23 cellular contexts compared by ENCODE assay signal in genomic region chr3:165983284-165983683, GRCh38.
A peak's percentile ranks its signal among the peaks of the same experiment; 100 is the strongest.
DNase-seq lines count a peak whose midpoint lies in the region; ATAC-seq, FAIRE-seq and TF ChIP-seq lines count a peak whose summit lies in the region.
"Had no signal": no experiment of that assay in that cellular context is flagged by ENCODE, and none has a peak within 500 bp of the region (broad histone marks: within the 10 kb centered on the region; RNA-seq: fewer than 3 reads in every experiment).

No MANE protein-coding gene starts in this region.

- no peak overlapping the region for H3K4me3 ChIP-seq in fibroblast of villous mesenchyme (ENCODE audit: low read depth, low read length)
- H3K4me3 ChIP-seq: esophagus squamous epithelium, suprapubic skin had no signal

- DNase-seq in DMS53 (lab: John Stamatoyannopoulos, UW) = peak; percentile 7
- no peak for DNase-seq in DMS53 treated with DMSO at 0.1 percent for 48 hours (lab: John Stamatoyannopoulos, UW; ENCODE audit: unreplicated experiment)
- DNase-seq in astrocyte of the hippocampus (ENCODE audit: low read depth, low spot score) = peak; percentile 4
- peak; percentile 3 for DNase-seq in fibroblast of villous mesenchyme (ENCODE audit: low read depth)
- peak; percentile 2 for DNase-seq in urothelium cell line (ENCODE audit: low spot score)
- DNase-seq in activated T-helper 2 cell treated with anti-CD3 and anti-CD28 coated beads, Interferon-gamma antibody, Interleukin-2, Interleukin-4, amounts not matched to agents 10 μg/mL and 5 μg/mL and 100 μg/mL, durations not matched to agents 14 hours and 24 hours and 36 hours (ENCODE audit: low spot score) = no peak
- DNase-seq in superior temporal gyrus (ENCODE audit: extremely low spot score) = no peak
- DNase-seq: activated CD4-positive, alpha-beta T cell treated with anti-CD3 and anti-CD28 coated beads, Interleukin-2, amount 50 U/mL, for 4 hours; activated naive CD4-positive, alpha-beta T cell; aorta; BE2C; esophagus squamous epithelium; islet precursor cell; MM.1S; stimulated activated CD4-positive, alpha-beta T cell treated with anti-CD3 and anti-CD28 coated beads, Interleukin-4, amount 100 ng/mL, for 4 hours; T-cell had no signal

- no peak overlapping the region for H3K27ac Mint-ChIP-seq in activated T-helper 2 cell treated with anti-CD3 and anti-CD28 coated beads, Interferon-gamma antibody, Interleukin-2, Interleukin-4, amounts not matched to agents 10 μg/mL and 5 μg/mL and 100 μg/mL, durations not matched to agents 14 hours and 24 hours and 36 hours
- H3K27ac Mint-ChIP-seq: dendritic cell treated with granulocyte-macrophage colony-stimulating factor and Interleukin-4, amounts not matched to agents 40 ng/mL and 50 ng/mL, for 4 days; mesothelial cell of epicardium; nephron; T-cell had no signal

- no peaks in the 10 kb centered on the region for H3K4me1 Mint-ChIP-seq in activated T-helper 2 cell treated with anti-CD3 and anti-CD28 coated beads, Interferon-gamma antibody, Interleukin-2, Interleukin-4, amounts not matched to agents 10 μg/mL and 5 μg/mL and 100 μg/mL, durations not matched to agents 14 hours and 24 hours and 36 hours (ENCODE audit: low read depth)
- H3K4me1 Mint-ChIP-seq: mesothelial cell of epicardium, nephron, T-cell had no signal

- H3K27me3 Mint-ChIP-seq in activated T-helper 2 cell treated with anti-CD3 and anti-CD28 coated beads, Interferon-gamma antibody, Interleukin-2, Interleukin-4, amounts not matched to agents 10 μg/mL and 5 μg/mL and 100 μg/mL, durations not matched to agents 14 hours and 24 hours and 36 hours (ENCODE audit: low read depth) = no peaks in the 10 kb centered on the region
- H3K27me3 Mint-ChIP-seq: dendritic cell treated with granulocyte-macrophage colony-stimulating factor and Interleukin-4, amounts not matched to agents 40 ng/mL and 50 ng/mL, for 4 days; T-cell had no signal

- no peak for FAIRE-seq in urothelium cell line (lab: Jason Lieb, UNC)
- FAIRE-seq: G401.6, HepG2 had no signal

- TF ChIP-seq CTCF in fibroblast of villous mesenchyme (IDR thresholded peaks at IDR 0.05; ENCODE audit: insufficient read depth, low read depth, low read length) = no peak

- intact Hi-C loops in activated T-helper 2 cell treated with anti-CD3 and anti-CD28 coated beads, Interferon-gamma antibody, Interleukin-2, Interleukin-4, amounts not matched to agents 10 μg/mL and 5 μg/mL and 100 μg/mL, durations not matched to agents 14 hours and 24 hours and 36 hours (cut with micrococcal nuclease) = no loop called here

- no peaks in the 10 kb centered on the region for H3K36me3 Mint-ChIP-seq in activated T-helper 2 cell treated with anti-CD3 and anti-CD28 coated beads, Interferon-gamma antibody, Interleukin-2, Interleukin-4, amounts not matched to agents 10 μg/mL and 5 μg/mL and 100 μg/mL, durations not matched to agents 14 hours and 24 hours and 36 hours (ENCODE audit: low read depth)
- H3K36me3 Mint-ChIP-seq: mesothelial cell of epicardium, T-cell had no signal

- peaks cover 11% of the 10 kb centered on the region for H3K9me3 Mint-ChIP-seq in activated T-helper 2 cell treated with anti-CD3 and anti-CD28 coated beads, Interferon-gamma antibody, Interleukin-2, Interleukin-4, amounts not matched to agents 10 μg/mL and 5 μg/mL and 100 μg/mL, durations not matched to agents 14 hours and 24 hours and 36 hours
- H3K9me3 Mint-ChIP-seq: dendritic cell treated with granulocyte-macrophage colony-stimulating factor and Interleukin-4, amounts not matched to agents 40 ng/mL and 50 ng/mL, for 4 days; mesothelial cell of epicardium; nephron had no signal

- no peak overlapping the region for H3K4me3 Mint-ChIP-seq in activated T-helper 2 cell treated with anti-CD3 and anti-CD28 coated beads, Interferon-gamma antibody, Interleukin-2, Interleukin-4, amounts not matched to agents 10 μg/mL and 5 μg/mL and 100 μg/mL, durations not matched to agents 14 hours and 24 hours and 36 hours (ENCODE audit: low read depth)
- H3K4me3 Mint-ChIP-seq: dendritic cell treated with granulocyte-macrophage colony-stimulating factor and Interleukin-4, amounts not matched to agents 40 ng/mL and 50 ng/mL, for 4 days; mesothelial cell of epicardium; nephron; T-cell had no signal

- ATAC-seq in HG02610 (IDR thresholded peaks at IDR 0.05; ENCODE audit: unreplicated experiment) = no peak
- ATAC-seq: HepG2, T-cell had no signal

Comparison
In these comparisons a context has a peak if more than half of its experiments do, and no peak if none do; other contexts are left out.
1. DNase-seq: peak in DMS53 (single experiment), astrocyte of the hippocampus (single experiment), fibroblast of villous mesenchyme (single experiment) and urothelium cell line (single experiment); none in DMS53 treated with DMSO at 0.1 percent for 48 hours (single experiment), activated T-helper 2 cell treated with anti-CD3 and anti-CD28 coated beads, Interferon-gamma antibody, Interleukin-2, Interleukin-4, amounts not matched to agents 10 μg/mL and 5 μg/mL and 100 μg/mL, durations not matched to agents 14 hours and 24 hours and 36 hours (single experiment) and superior temporal gyrus (single experiment).